8 cellular contexts compared by ENCODE assay signal in genomic region chr19:18203863-18204393, GRCh38.
DNase-seq lines count a peak whose midpoint lies in the region; ATAC-seq and TF ChIP-seq lines count a peak whose summit lies in the region.

A gene with protein sequence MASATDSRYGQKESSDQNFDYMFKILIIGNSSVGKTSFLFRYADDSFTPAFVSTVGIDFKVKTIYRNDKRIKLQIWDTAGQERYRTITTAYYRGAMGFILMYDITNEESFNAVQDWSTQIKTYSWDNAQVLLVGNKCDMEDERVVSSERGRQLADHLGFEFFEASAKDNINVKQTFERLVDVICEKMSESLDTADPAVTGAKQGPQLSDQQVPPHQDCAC (minus strand): TSS chr19:18204042. CDS start chr19:18202740, 1,302 bp downstream.

- peak; percentile 99 for DNase-seq in HAP-1 (ENCODE audit: low spot score in 2 of 2)
- DNase-seq in MM.1S: peak; percentile 100
- DNase-seq in SHP77 treated with DMSO at 0.1 percent for 48 hours (lab: John Stamatoyannopoulos, UW): peak; percentile 99
- peak; percentile 99 for DNase-seq in activated gamma-delta T cell treated with Interleukin-2 at 50 U/mL for 16 hours
- DNase-seq in fibroblast of the conjunctiva (ENCODE audit: low read depth): peak; percentile 100
- DNase-seq in stimulated activated naive CD8-positive, alpha-beta T cell treated with anti-CD3 and anti-CD28 coated beads, Interleukin-15, Interleukin-2, amounts not matched to agents 100 U/mL and 50 U/mL, for 24 hours: peak; percentile 99

- peaks cover 6% of the 10 kb centered on the region for H3F3A ChIP-seq in MM.1S (ENCODE audit: insufficient read depth, low read length)

- peak; percentile 95 for ATAC-seq in stimulated activated naive CD8-positive, alpha-beta T cell treated with anti-CD3 and anti-CD28 coated beads, Interleukin-15, Interleukin-2, amounts not matched to agents 100 U/mL and 50 U/mL, for 24 hours

- H3K27me3 Mint-ChIP-seq in nephron (ENCODE audit: low read depth): peaks cover 7% of the 10 kb centered on the region

- H3K27ac ChIP-seq in MM.1S (ENCODE audit: low read length): peak within 1 kb of the TSS; percentile 81

- H3K4me1 Mint-ChIP-seq in nephron: peaks cover 26% of the 10 kb centered on the region

- no peaks in the 10 kb centered on the region for H4K20me1 ChIP-seq in MM.1S (ENCODE audit: insufficient read depth, low read length)

- no peaks in the 10 kb centered on the region for H3K9me3 ChIP-seq in ES-I3 (ENCODE audit: control insufficient read depth, insufficient read depth, low read length)
- no peaks in the 10 kb centered on the region for H3K9me3 ChIP-seq in HAP-1
- no peaks in the 10 kb centered on the region for H3K9me3 ChIP-seq in MM.1S (replicated peaks; ENCODE audit: insufficient read depth, low read length)

- H3K36me3 ChIP-seq in ES-I3 (ENCODE audit: insufficient read depth, low read length) (no peaks in the 10 kb centered on the region), HAP-1 (replicated peaks) (peaks cover 32% of the 10 kb centered on the region), MM.1S (replicated peaks; ENCODE audit: insufficient read depth, low read length) (no peaks in the 10 kb centered on the region)

- no peaks in the 10 kb centered on the region for H3K9me2 ChIP-seq in MM.1S (replicated peaks; ENCODE audit: insufficient read depth, low read length)

- peak within 1 kb of the TSS; percentile 90 to 98 (median 94) for H3K27ac Mint-ChIP-seq in nephron

- peak within 1 kb of the TSS; percentile 100 for H3K4me2 ChIP-seq in MM.1S (ENCODE audit: low read depth, low read length)

- peaks cover 16% of the 10 kb centered on the region for H3K79me2 ChIP-seq in MM.1S (ENCODE audit: low read length)

- H3K9me3 Mint-ChIP-seq in nephron: no peaks in the 10 kb centered on the region

- H3K9ac ChIP-seq in ES-I3 (ENCODE audit: low read depth, low read length) (peak within 1 kb of the TSS; percentile 89), MM.1S (ENCODE audit: low read length) (peak within 1 kb of the TSS; percentile 91)

- no peak for TF ChIP-seq CTCF in MM.1S (IDR thresholded peaks at IDR 0.05; ENCODE audit: low read length)
- TF ChIP-seq CTCF in nephron (IDR thresholded peaks at IDR 0.05; ENCODE audit: unreplicated experiment in 3 of 3): no peak

- no peaks in the 10 kb centered on the region; the same call in 1 of the 2 replicates for H3K4me1 ChIP-seq in ES-I3 (ENCODE audit: insufficient read depth, low read length)
- peaks cover 20% of the 10 kb centered on the region for H3K4me1 ChIP-seq in HAP-1
- H3K4me1 ChIP-seq in MM.1S (ENCODE audit: low read length): peaks cover 11% of the 10 kb centered on the region

- H3K4me3 Mint-ChIP-seq in nephron: peak within 1 kb of the TSS; percentile 87 to 91 (median 88)

- H3K4me3 ChIP-seq in HAP-1: peak within 1 kb of the TSS; percentile 90
- H3K4me3 ChIP-seq in MM.1S (ENCODE audit: low read length): peak within 1 kb of the TSS; percentile 87

- H2AFZ ChIP-seq in MM.1S (ENCODE audit: low read length): peak within 1 kb of the TSS; percentile 80

- no peaks in the 10 kb centered on the region for H3K27me3 ChIP-seq in HAP-1 (ENCODE audit: low read depth)
- H3K27me3 ChIP-seq in MM.1S (replicated peaks; ENCODE audit: insufficient read depth, low read length): peaks cover 12% of the 10 kb centered on the region

- in situ Hi-C loops in HAP-1 (cut with MboI; ENCODE audit: low sequenced_read_pairs): no loop called here

- peaks cover 5% of the 10 kb centered on the region for H3K36me3 Mint-ChIP-seq in nephron (ENCODE audit: low read depth)

Comparison
In these comparisons a context has a peak if more than half of its experiments do, and no peak if none do; other contexts are left out.
1. Peak in every context shown above with its lines: DNase-seq, ATAC-seq, H3K4me3 ChIP-seq and H3K27ac ChIP-seq.